18 cellular contexts compared by ENCODE assay signal in genomic region chr12:104167519-104168458, GRCh38.
"Had no signal": no experiment of that assay in that cellular context is flagged by ENCODE, and none has a peak within 500 bp of the region (broad histone marks: within the 10 kb centered on the region; RNA-seq: fewer than 3 reads in every experiment).

No MANE protein-coding gene starts in this region.

- H3K9me3 Mint-ChIP-seq: naive B cell; nephron; stimulated activated naive B cell treated with anti-CD40 and anti-IgM and Interleukin-4, amounts not matched to agents 10 μg/mL and 1 μg/mL and 100 μg/mL, for 72 hours; stimulated activated naive CD8-positive, alpha-beta T cell treated with anti-CD3 and anti-CD28 coated beads, Interleukin-15, amount 100 ng/mL, for 72 hours had no signal

- H3K4me3 ChIP-seq: coronary artery, heart left ventricle, lung, testis, tibial nerve had no signal

- H3K4me1 ChIP-seq: testis, tibial nerve had no signal

- H3K27ac Mint-ChIP-seq: nephron; stimulated activated naive B cell treated with anti-CD40 and anti-IgM and Interleukin-4, amounts not matched to agents 10 μg/mL and 1 μg/mL and 100 μg/mL, for 72 hours; stimulated activated naive CD8-positive, alpha-beta T cell treated with anti-CD3 and anti-CD28 coated beads, Interleukin-15, amount 100 ng/mL, for 72 hours had no signal

- H3K27me3 ChIP-seq: heart left ventricle, testis, tibial nerve had no signal

- H3K36me3 Mint-ChIP-seq: naive B cell; stimulated activated naive B cell treated with anti-CD40 and anti-IgM and Interleukin-4, amounts not matched to agents 10 μg/mL and 1 μg/mL and 100 μg/mL, for 72 hours had no signal

- H3K36me3 ChIP-seq: heart left ventricle, tibial nerve had no signal

- H3K4me1 Mint-ChIP-seq: naive B cell; nephron; stimulated activated naive B cell treated with anti-CD40 and anti-IgM and Interleukin-4, amounts not matched to agents 10 μg/mL and 1 μg/mL and 100 μg/mL, for 72 hours had no signal

- H3K4me3 Mint-ChIP-seq: naive B cell; nephron; stimulated activated naive B cell treated with anti-CD40 and anti-IgM and Interleukin-4, amounts not matched to agents 10 μg/mL and 1 μg/mL and 100 μg/mL, for 72 hours; stimulated activated naive CD8-positive, alpha-beta T cell treated with anti-CD3 and anti-CD28 coated beads, Interleukin-15, amount 100 ng/mL, for 72 hours had no signal

- H3K27ac ChIP-seq: coronary artery, heart left ventricle, testis, tibial nerve had no signal

- DNase-seq: effector CD4-positive, alpha-beta T cell; heart left ventricle; hippocampal formation; left colon; left ventricle myocardium superior; mesendoderm; naive B cell; posterior cingulate gyrus; stimulated activated CD4-positive, alpha-beta T cell treated with anti-CD3 and anti-CD28 coated beads, Interleukin-2, amount 100 ng/mL, for 24 hours; stimulated activated CD4-positive, alpha-beta T cell treated with anti-CD3 and anti-CD28 coated beads, Interleukin-4, amount 100 ng/mL, for 4 hours; stimulated activated naive B cell treated with anti-CD40 and anti-IgM and Interleukin-4, amounts not matched to agents 10 μg/mL and 1 μg/mL and 100 μg/mL, for 72 hours; stimulated activated naive CD8-positive, alpha-beta T cell treated with anti-CD3 and anti-CD28 coated beads, Interleukin-15, amount 100 ng/mL, for 72 hours; testis had no signal

- H3K9me3 ChIP-seq: heart left ventricle, testis, tibial nerve had no signal

- FAIRE-seq: frontal cortex had no signal
